17 cellular contexts compared by ENCODE assay signal in the genomic region with DNA sequence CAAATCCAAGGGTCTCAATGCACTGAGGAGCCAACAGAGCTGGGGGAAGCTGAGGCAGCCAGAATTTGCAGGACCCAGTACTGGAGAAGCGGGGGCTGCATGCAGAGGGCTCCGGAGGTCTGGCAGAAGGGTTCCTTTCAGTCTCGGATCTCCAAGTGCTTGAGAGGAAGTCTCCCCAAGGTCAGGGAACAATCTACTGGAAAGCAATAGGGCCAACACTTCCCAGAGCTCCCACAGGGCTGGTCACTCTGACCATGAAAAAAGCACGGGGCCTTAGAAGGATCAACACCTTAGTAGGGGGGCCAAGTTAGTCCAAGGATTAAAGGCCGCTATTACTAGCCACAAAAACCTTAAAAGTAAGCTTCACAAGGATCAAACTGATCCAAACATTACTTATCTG. TPM values are rescaled to one million over a fixed set of nuclear protein-coding genes. Genes with fewer than 3 reads are reported as not detected.
A peak's percentile ranks its signal among the peaks of the same experiment; 100 is the strongest.
DNase-seq lines count a peak whose midpoint lies in the region; ATAC-seq and TF ChIP-seq lines count a peak whose summit lies in the region.
"Had no signal": no experiment of that assay in that cellular context is flagged by ENCODE, and none has a peak within 500 bp of the region (broad histone marks: within the 10 kb centered on the region; RNA-seq: fewer than 3 reads in every experiment).

No MANE protein-coding gene starts in this region.

- peak overlapping the region; percentile 61; the same call in 1 of the 2 replicates for H3K27ac Mint-ChIP-seq in WTC11
- H3K27ac Mint-ChIP-seq: HFFc6 had no signal

- POLR2A ChIA-PET in WTC11 (lab: Charles Lee), result no interaction called here

- H3K9ac ChIP-seq in mesendoderm (ENCODE audit: low read length), result no peak overlapping the region

- H3K79me1 ChIP-seq in mesendoderm (ENCODE audit: low read length), result peaks cover 9% of the 10 kb centered on the region

- H2BK15ac ChIP-seq in mesendoderm (replicated peaks; ENCODE audit: low read depth), result no peak overlapping the region

- intact Hi-C loops in right cardiac atrium (cut with DNase I), result no loop called here

- H3K79me2 ChIP-seq in mesendoderm (ENCODE audit: control insufficient read depth, insufficient read depth, low read length), result peaks cover 5% of the 10 kb centered on the region

- H2BK5ac ChIP-seq in mesendoderm (ENCODE audit: low read length), result no peak overlapping the region

- H3K4ac ChIP-seq in mesendoderm (ENCODE audit: low read depth, low read length), result no peak overlapping the region

- H2BK120ac ChIP-seq in mesendoderm (ENCODE audit: low read depth, low read length), result no peak overlapping the region

- H3K4me1 ChIP-seq in right cardiac atrium (ENCODE audit: control insufficient read depth, insufficient read depth, low read length) (peaks cover 7% of the 10 kb centered on the region), right atrium auricular region (peaks cover 0 to 29% of the 10 kb centered on the region in 2 donors), mesendoderm (ENCODE audit: control insufficient read depth, low read depth, low read length) (peaks cover 3% of the 10 kb centered on the region)

- no peak overlapping the region for H2AK5ac ChIP-seq in mesendoderm (ENCODE audit: low read length)

- H3K56ac ChIP-seq in mesendoderm (ENCODE audit: low read length), result no peak overlapping the region

- H3K4me3 Mint-ChIP-seq in WTC11, result no peak overlapping the region
- H3K4me3 Mint-ChIP-seq: HFFc6 had no signal

- CTCF ChIA-PET in WTC11 (lab: Charles Lee), result interaction anchor here (1.1 kb wide), 1 partner anchor 15 kb away, joined by 4 read pairs; no protein-coding TSS in a partner anchor

- no peak overlapping the region for H4K8ac ChIP-seq in mesendoderm (ENCODE audit: low read depth, low read length)

- H3K4me1 Mint-ChIP-seq in WTC11, result peaks cover 14% of the 10 kb centered on the region

- no peaks in the 10 kb centered on the region for H3K36me3 ChIP-seq in right atrium auricular region
- no peaks in the 10 kb centered on the region for H3K36me3 ChIP-seq in mesendoderm (ENCODE audit: control insufficient read depth, insufficient read depth, low read length)

- H3K27ac ChIP-seq in right cardiac atrium (ENCODE audit: low read length), result peak overlapping the region; percentile 37
- H3K27ac ChIP-seq in right atrium auricular region, result no peak overlapping the region
- H3K27ac ChIP-seq in mesendoderm (ENCODE audit: low read depth, low read length), result no peak overlapping the region
- H3K27ac ChIP-seq: C4-2B had no signal

- no peak overlapping the region for H4K5ac ChIP-seq in mesendoderm (ENCODE audit: low read length)

- no peaks in the 10 kb centered on the region for H3K27me3 ChIP-seq in right cardiac atrium (ENCODE audit: control insufficient read depth, insufficient read depth)
- H3K27me3 ChIP-seq in right atrium auricular region, result no peaks in the 10 kb centered on the region
- no peaks in the 10 kb centered on the region for H3K27me3 ChIP-seq in mesendoderm (ENCODE audit: insufficient read depth, low read length, poor library complexity)

- no peaks in the 10 kb centered on the region for H3K36me3 Mint-ChIP-seq in WTC11

- peak overlapping the region; percentile 0 for H3K18ac ChIP-seq in mesendoderm (ENCODE audit: low read length)

- H3K4me2 ChIP-seq in mesendoderm (ENCODE audit: low read length), result no peak overlapping the region

- DNase-seq in right cardiac atrium (no peak), right atrium auricular region (ENCODE audit: low spot score) (no peak), WTC11 (ENCODE audit: low spot score) (no peak), mesendoderm (peak; percentile 28), NCI-H82 (lab: John Stamatoyannopoulos, UW) (no peak), NCI-H1436 treated with DMSO at 0.1 percent for 48 hours (lab: John Stamatoyannopoulos, UW) (no peak)
- DNase-seq in stimulated activated CD8-positive, alpha-beta memory T cell treated with anti-CD3 and anti-CD28 coated beads, Interleukin-4, amount 100 ng/mL, for 48 hours, result no peak
- DNase-seq: COR-L47, HFFc6, MM.1S, NCI-H1092 treated with DMSO at 0.1 percent for 48 hours, NCI-H1694 treated with DMSO at 0.1 percent for 48 hours, NCI-H2107, NCI-H345, NCI-H526, SIG-M5 had no signal

- no peak for TF ChIP-seq CTCF in right atrium auricular region (IDR thresholded peaks at IDR 0.05)
- TF ChIP-seq CTCF in WTC11 (IDR thresholded peaks at IDR 0.05), result no peak

- H3K23ac ChIP-seq in mesendoderm (ENCODE audit: low read length), result no peak overlapping the region

- no peak overlapping the region for H3K4me3 ChIP-seq in right cardiac atrium (ENCODE audit: low read length)
- no peak overlapping the region for H3K4me3 ChIP-seq in right atrium auricular region
- H3K4me3 ChIP-seq in mesendoderm (ENCODE audit: low read length), result no peak overlapping the region

- H3K9me3 ChIP-seq in right cardiac atrium (ENCODE audit: control insufficient read depth, low read length), result no peaks in the 10 kb centered on the region
- no peaks in the 10 kb centered on the region for H3K9me3 ChIP-seq in right atrium auricular region

- H3K27me3 Mint-ChIP-seq in WTC11 (ENCODE audit: low read depth), result no peaks in the 10 kb centered on the region

- WGBS in right cardiac atrium, result 39% methylated on average over 5 of the region's 5 CpGs
- no CpG with 5 or more reads among the region's 5 CpGs for WGBS in mesendoderm (ENCODE audit: extremely low coverage, insufficient coverage, low lambda C conversion rate)

- ATAC-seq in right cardiac atrium, result peak in 1 of 2 donors; percentile 11
- peak; percentile 44 for ATAC-seq in WTC11

- no peaks in the 10 kb centered on the region for H3K9me3 Mint-ChIP-seq in WTC11
- H3K9me3 Mint-ChIP-seq: HFFc6 had no signal

TF ChIP-seq in WTC11, 78 proteins besides CTCF, POLR2A, EP300 and RAD21 (continues in another document):
- TF ChIP-seq, protein P1, sequence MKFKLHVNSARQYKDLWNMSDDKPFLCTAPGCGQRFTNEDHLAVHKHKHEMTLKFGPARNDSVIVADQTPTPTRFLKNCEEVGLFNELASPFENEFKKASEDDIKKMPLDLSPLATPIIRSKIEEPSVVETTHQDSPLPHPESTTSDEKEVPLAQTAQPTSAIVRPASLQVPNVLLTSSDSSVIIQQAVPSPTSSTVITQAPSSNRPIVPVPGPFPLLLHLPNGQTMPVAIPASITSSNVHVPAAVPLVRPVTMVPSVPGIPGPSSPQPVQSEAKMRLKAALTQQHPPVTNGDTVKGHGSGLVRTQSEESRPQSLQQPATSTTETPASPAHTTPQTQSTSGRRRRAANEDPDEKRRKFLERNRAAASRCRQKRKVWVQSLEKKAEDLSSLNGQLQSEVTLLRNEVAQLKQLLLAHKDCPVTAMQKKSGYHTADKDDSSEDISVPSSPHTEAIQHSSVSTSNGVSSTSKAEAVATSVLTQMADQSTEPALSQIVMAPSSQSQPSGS (CRISPR knock-in tag; IDR thresholded peaks at IDR 0.05; ENCODE audit: borderline replicate concordance, low read depth), result no peak
- TF ChIP-seq SMAD4 (CRISPR knock-in tag; IDR thresholded peaks at IDR 0.05), result no peak
- TF ChIP-seq KAT7 (CRISPR knock-in tag; IDR thresholded peaks at IDR 0.05; ENCODE audit: borderline replicate concordance), result no peak
- TF ChIP-seq, protein P2, sequence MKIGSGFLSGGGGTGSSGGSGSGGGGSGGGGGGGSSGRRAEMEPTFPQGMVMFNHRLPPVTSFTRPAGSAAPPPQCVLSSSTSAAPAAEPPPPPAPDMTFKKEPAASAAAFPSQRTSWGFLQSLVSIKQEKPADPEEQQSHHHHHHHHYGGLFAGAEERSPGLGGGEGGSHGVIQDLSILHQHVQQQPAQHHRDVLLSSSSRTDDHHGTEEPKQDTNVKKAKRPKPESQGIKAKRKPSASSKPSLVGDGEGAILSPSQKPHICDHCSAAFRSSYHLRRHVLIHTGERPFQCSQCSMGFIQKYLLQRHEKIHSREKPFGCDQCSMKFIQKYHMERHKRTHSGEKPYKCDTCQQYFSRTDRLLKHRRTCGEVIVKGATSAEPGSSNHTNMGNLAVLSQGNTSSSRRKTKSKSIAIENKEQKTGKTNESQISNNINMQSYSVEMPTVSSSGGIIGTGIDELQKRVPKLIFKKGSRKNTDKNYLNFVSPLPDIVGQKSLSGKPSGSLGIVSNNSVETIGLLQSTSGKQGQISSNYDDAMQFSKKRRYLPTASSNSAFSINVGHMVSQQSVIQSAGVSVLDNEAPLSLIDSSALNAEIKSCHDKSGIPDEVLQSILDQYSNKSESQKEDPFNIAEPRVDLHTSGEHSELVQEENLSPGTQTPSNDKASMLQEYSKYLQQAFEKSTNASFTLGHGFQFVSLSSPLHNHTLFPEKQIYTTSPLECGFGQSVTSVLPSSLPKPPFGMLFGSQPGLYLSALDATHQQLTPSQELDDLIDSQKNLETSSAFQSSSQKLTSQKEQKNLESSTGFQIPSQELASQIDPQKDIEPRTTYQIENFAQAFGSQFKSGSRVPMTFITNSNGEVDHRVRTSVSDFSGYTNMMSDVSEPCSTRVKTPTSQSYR (CRISPR knock-in tag; IDR thresholded peaks at IDR 0.05), result no peak
- TF ChIP-seq, protein P3, sequence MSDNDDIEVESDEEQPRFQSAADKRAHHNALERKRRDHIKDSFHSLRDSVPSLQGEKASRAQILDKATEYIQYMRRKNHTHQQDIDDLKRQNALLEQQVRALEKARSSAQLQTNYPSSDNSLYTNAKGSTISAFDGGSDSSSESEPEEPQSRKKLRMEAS (CRISPR knock-in tag; IDR thresholded peaks at IDR 0.05), result no peak
- TF ChIP-seq ZNF263 (CRISPR knock-in tag; IDR thresholded peaks at IDR 0.05; ENCODE audit: low read depth), result no peak

RNA-seq across cellular contexts. Expression of a gene that starts 31.7 kb away (rescaled TPM):
- total RNA-seq in right cardiac atrium (10 to 100 TPM; 30.9 to 32.4 (median 31.7) TPM), right atrium auricular region (10 to 100 TPM; 13.8 to 16.5 TPM), WTC11 (2021) (32.5 to 35.5 TPM (median 33.8 TPM) in 3 replicates)
- 10.9 TPM for polyA plus RNA-seq in right cardiac atrium
- polyA plus RNA-seq in mesendoderm (2013, experiment 1 of 2), result 44.3 TPM
- polyA plus RNA-seq in mesendoderm (2013, experiment 2 of 2), result 39.1 TPM
